In genomic region chr4:27894951-27895350, GRCh38 we compare ENCODE assay signal across 16 cellular contexts.
DNase-seq lines count a peak whose midpoint lies in the region; ATAC-seq and TF ChIP-seq lines count a peak whose summit lies in the region.
"Had no signal": no experiment of that assay in that cellular context is flagged by ENCODE, and none has a peak within 500 bp of the region (broad histone marks: within the 10 kb centered on the region; RNA-seq: fewer than 3 reads in every experiment).

No MANE protein-coding gene starts in this region.

- no peaks in the 10 kb centered on the region for H3K4me1 ChIP-seq in BE2C
- H3K4me1 ChIP-seq: BLaER1 treated with 17β-estradiol and CSF1 and Interleukin-3, amounts not matched to agents 10 nM and 100 nM; HAP-1 had no signal

- TF ChIP-seq CTCF in BE2C (IDR thresholded peaks at IDR 0.05; ENCODE audit: low read depth, low read length) = no peak

- H3K4me3 ChIP-seq in BE2C (ENCODE audit: low read depth, low read length) = no peak overlapping the region
- H3K4me3 ChIP-seq: BLaER1 treated with 17β-estradiol and CSF1 and Interleukin-3, amounts not matched to agents 10 nM and 100 nM; GM23248; HAP-1; K562 had no signal

- ATAC-seq in HG02642 (IDR thresholded peaks at IDR 0.05; ENCODE audit: poor library complexity, unreplicated experiment) = no peak
- ATAC-seq: CD8-positive, alpha-beta T cell; K562 had no signal

- DNase-seq in BE2C = peak; percentile 6
- DNase-seq in ELR (ENCODE audit: low read depth) = peak; percentile 10
- DNase-seq in amniotic epithelial cell (ENCODE audit: low read depth) = peak; percentile 29
- peak; percentile 13 for DNase-seq in non-pigmented ciliary epithelial cell (ENCODE audit: low read depth)
- DNase-seq in inferior parietal cortex (ENCODE audit: extremely low spot score) = no peak
- no peak for DNase-seq in activated CD8-positive, alpha-beta memory T cell treated with anti-CD3 and anti-CD28 coated beads, Interleukin-2, amount 50 U/mL, for 48 hours
- DNase-seq: 8988T; Calu3; CD8-positive, alpha-beta T cell; DMS79 treated with DMSO at 0.1 percent for 48 hours; GDM1; GM23248 had no signal

- no peaks in the 10 kb centered on the region for H3K9me3 ChIP-seq in BE2C
- H3K9me3 ChIP-seq: BLaER1 treated with 17β-estradiol and CSF1 and Interleukin-3, amounts not matched to agents 10 nM and 100 nM; HAP-1 had no signal

- no peaks in the 10 kb centered on the region for H3K36me3 ChIP-seq in BE2C
- H3K36me3 ChIP-seq: BLaER1 treated with 17β-estradiol and CSF1 and Interleukin-3, amounts not matched to agents 10 nM and 100 nM; HAP-1 had no signal

- H3K27me3 ChIP-seq in BE2C = no peaks in the 10 kb centered on the region
- H3K27me3 ChIP-seq: BLaER1 treated with 17β-estradiol and CSF1 and Interleukin-3, amounts not matched to agents 10 nM and 100 nM had no signal

Comparison
In these comparisons a context has a peak if more than half of its experiments do, and no peak if none do; other contexts are left out.
1. DNase-seq: peak in BE2C (single experiment), ELR (single experiment), amniotic epithelial cell (single experiment) and non-pigmented ciliary epithelial cell (single experiment); none in inferior parietal cortex (single experiment) and activated CD8-positive, alpha-beta memory T cell treated with anti-CD3 and anti-CD28 coated beads, Interleukin-2, amount 50 U/mL, for 48 hours (single experiment).